Comparison of ENCODE assay signal across 23 cellular contexts in the genomic region with DNA sequence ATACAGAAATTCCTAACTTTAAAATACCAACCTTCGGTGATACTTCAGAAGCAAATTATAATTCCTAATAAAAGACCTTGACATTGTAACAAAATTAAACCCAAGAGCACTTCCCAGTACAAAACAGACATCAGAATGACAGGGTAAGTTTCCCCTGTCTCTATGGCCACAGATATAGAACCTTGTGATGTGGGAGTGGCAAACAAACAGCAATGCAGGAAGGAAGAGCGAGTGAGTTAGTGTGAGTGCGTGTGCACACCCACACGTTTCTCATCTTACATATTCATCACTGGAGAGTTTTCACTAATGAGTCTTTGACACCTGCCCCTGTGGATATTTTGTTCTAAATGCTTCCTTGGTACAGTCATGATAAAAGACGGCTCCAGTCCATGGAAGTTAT.
A peak's percentile ranks its signal among the peaks of the same experiment; 100 is the strongest.
DNase-seq lines count a peak whose midpoint lies in the region; ATAC-seq and TF ChIP-seq lines count a peak whose summit lies in the region.
"Had no signal": no experiment of that assay in that cellular context is flagged by ENCODE, and none has a peak within 500 bp of the region (broad histone marks: within the 10 kb centered on the region; RNA-seq: fewer than 3 reads in every experiment).

No MANE protein-coding gene starts in this region.

- H3K4me1 ChIP-seq in CD8-positive, alpha-beta T cell (ENCODE audit: insufficient read depth, low read length) = no peaks in the 10 kb centered on the region
- H3K4me1 ChIP-seq: BLaER1 had no signal

- no peak overlapping the region for H3K4me3 Mint-ChIP-seq in activated T-helper 17 cell treated with anti-CD3 and anti-CD28 coated beads, Interleukin-2, amount 50 U/mL, for 72 hours
- no peak overlapping the region for H3K4me3 Mint-ChIP-seq in CD8-positive, alpha-beta T cell
- H3K4me3 Mint-ChIP-seq: CD4-positive, alpha-beta T cell; IgD-negative memory B cell had no signal

- no peaks in the 10 kb centered on the region for H3K27me3 ChIP-seq in CD8-positive, alpha-beta T cell (ENCODE audit: insufficient read depth, low read length)
- H3K27me3 ChIP-seq: BLaER1 had no signal

- POLR2A ChIA-PET in CD8-positive, alpha-beta T cell (lab: Charles Lee) = no interaction called here

- no peaks in the 10 kb centered on the region for H3K9me3 Mint-ChIP-seq in activated T-helper 17 cell treated with anti-CD3 and anti-CD28 coated beads, Interleukin-2, amount 50 U/mL, for 72 hours
- no peaks in the 10 kb centered on the region for H3K9me3 Mint-ChIP-seq in CD8-positive, alpha-beta T cell
- H3K9me3 Mint-ChIP-seq: CD4-positive, alpha-beta T cell; IgD-negative memory B cell had no signal

- H3K4me3 ChIP-seq in CD8-positive, alpha-beta T cell (ENCODE audit: low read depth, low read length) = no peak overlapping the region
- H3K4me3 ChIP-seq: BLaER1 had no signal

- H3K4me1 Mint-ChIP-seq in activated T-helper 17 cell treated with anti-CD3 and anti-CD28 coated beads, Interleukin-2, amount 50 U/mL, for 72 hours = no peaks in the 10 kb centered on the region
- H3K4me1 Mint-ChIP-seq in CD8-positive, alpha-beta T cell (ENCODE audit: low read depth) = no peaks in the 10 kb centered on the region
- H3K4me1 Mint-ChIP-seq: IgD-negative memory B cell had no signal

- CTCF ChIA-PET in CD8-positive, alpha-beta T cell (lab: Charles Lee) = no interaction called here

- peaks cover 3% of the 10 kb centered on the region for H3K27me3 Mint-ChIP-seq in activated T-helper 17 cell treated with anti-CD3 and anti-CD28 coated beads, Interleukin-2, amount 50 U/mL, for 72 hours
- no peaks in the 10 kb centered on the region for H3K27me3 Mint-ChIP-seq in CD8-positive, alpha-beta T cell (ENCODE audit: low read depth)

- H3K27ac Mint-ChIP-seq in activated T-helper 17 cell treated with anti-CD3 and anti-CD28 coated beads, Interleukin-2, amount 50 U/mL, for 72 hours = no peak overlapping the region
- no peak overlapping the region for H3K27ac Mint-ChIP-seq in CD8-positive, alpha-beta T cell
- H3K27ac Mint-ChIP-seq: CD4-positive, alpha-beta T cell; IgD-negative memory B cell had no signal

- H3K36me3 Mint-ChIP-seq in activated T-helper 17 cell treated with anti-CD3 and anti-CD28 coated beads, Interleukin-2, amount 50 U/mL, for 72 hours (ENCODE audit: low read depth) = no peaks in the 10 kb centered on the region
- H3K36me3 Mint-ChIP-seq in CD8-positive, alpha-beta T cell = no peaks in the 10 kb centered on the region
- H3K36me3 Mint-ChIP-seq: IgD-negative memory B cell had no signal

- H3K27ac ChIP-seq in CD8-positive, alpha-beta T cell (ENCODE audit: low read depth, low read length) = no peak overlapping the region
- H3K27ac ChIP-seq: BLaER1, HL-60 had no signal

- H3K36me3 ChIP-seq in CD8-positive, alpha-beta T cell (ENCODE audit: insufficient read depth, low read length) = no peaks in the 10 kb centered on the region
- H3K36me3 ChIP-seq: BLaER1 had no signal

- intact Hi-C loops in Right ventricle myocardium inferior (cut with DNase I) (loop anchor here (5.0 kb wide), 1 partner anchor 53 kb away; no protein-coding TSS in a partner anchor), left cardiac atrium (cut with DNase I) (no loop called here)
- intact Hi-C loops in CD8-positive, alpha-beta T cell (cut with DNase I, micrococcal nuclease) = no loop called here

- TF ChIP-seq CTCF in CD8-positive, alpha-beta T cell (IDR thresholded peaks at IDR 0.05) = no peak

- no peak for DNase-seq in Right ventricle myocardium inferior (ENCODE audit: missing footprints)
- DNase-seq in left cardiac atrium = no peak
- no peak for DNase-seq in CD8-positive, alpha-beta T cell
- no peak for DNase-seq in middle frontal gyrus (ENCODE audit: extremely low spot score, low spot score)
- DNase-seq: CD4-positive, alpha-beta T cell; COR-L47; GF-D8; HCEC 1CT; NCI-H1092 treated with DMSO at 0.1 percent for 48 hours; NCI-H1436; NCI-H187; NCI-H2081 treated with DMSO at 0.1 percent for 48 hours; NCI-H2171; NCI-H226; NCI-H510A; NCI-H774; SHP77 had no signal

- H3K9me3 ChIP-seq in CD8-positive, alpha-beta T cell (ENCODE audit: low read length) = no peaks in the 10 kb centered on the region
- H3K9me3 ChIP-seq: BLaER1 had no signal

- ATAC-seq in Right ventricle myocardium inferior (peak; percentile 57), left cardiac atrium (no peak), HG03520 (IDR thresholded peaks at IDR 0.05; ENCODE audit: unreplicated experiment) (peak; percentile 52), HG03159 (IDR thresholded peaks at IDR 0.05; ENCODE audit: unreplicated experiment) (no peak)
- ATAC-seq in activated T-helper 17 cell treated with anti-CD3 and anti-CD28 coated beads, Interleukin-2, amount 50 U/mL, for 72 hours (replicated peaks) = peak; percentile 39
- ATAC-seq in CD8-positive, alpha-beta T cell = no peak

Comparison
In these comparisons a context has a peak if more than half of its experiments do, and no peak if none do; other contexts are left out.
1. ATAC-seq: peak in Right ventricle myocardium inferior (single experiment), HG03520 (single experiment) and activated T-helper 17 cell treated with anti-CD3 and anti-CD28 coated beads, Interleukin-2, amount 50 U/mL, for 72 hours (single experiment); none in left cardiac atrium (0 of 2), CD8-positive, alpha-beta T cell (single experiment) and HG03159 (single experiment).